ENCODE assay signal across 13 cellular contexts in genomic region chr2:238399094-238399493, GRCh38. TPM values are rescaled to one million over a fixed set of nuclear protein-coding genes. Genes with fewer than 3 reads are reported as not detected.
A peak's percentile ranks its signal among the peaks of the same experiment; 100 is the strongest.
DNase-seq lines count a peak whose midpoint lies in the region; ATAC-seq and TF ChIP-seq lines count a peak whose summit lies in the region.
"Had no signal": no experiment of that assay in that cellular context is flagged by ENCODE, and none has a peak within 500 bp of the region (broad histone marks: within the 10 kb centered on the region; RNA-seq: fewer than 3 reads in every experiment).

No MANE protein-coding gene starts in this region.

- H3K27me3 ChIP-seq in PC-3 (ENCODE audit: low read length) (no peaks in the 10 kb centered on the region), hepatocyte (no peaks in the 10 kb centered on the region), thyroid gland (no peaks in the 10 kb centered on the region)
- H3K27me3 ChIP-seq: BLaER1 treated with 17β-estradiol and CSF1 and Interleukin-3, amounts not matched to agents 10 nM and 100 nM had no signal

- H3K4me3 ChIP-seq in PC-3 (ENCODE audit: low read length) (no peak overlapping the region), hepatocyte (no peak overlapping the region), thyroid gland (replicated peaks in 1 of 3) (no peak overlapping the region), lower leg skin (ENCODE audit: low read depth, poor library complexity, severe bottlenecking) (no peak overlapping the region)
- H3K4me3 ChIP-seq: BLaER1 treated with 17β-estradiol and CSF1 and Interleukin-3, amounts not matched to agents 10 nM and 100 nM had no signal

- H3K36me3 ChIP-seq in PC-3 (ENCODE audit: low read depth, low read length) (no peaks in the 10 kb centered on the region), hepatocyte (replicated peaks; ENCODE audit: insufficient read depth, low read depth) (no peaks in the 10 kb centered on the region), thyroid gland (peaks cover 0 to 3% of the 10 kb centered on the region in 2 donors)

- no peaks in the 10 kb centered on the region for H3K27me3 Mint-ChIP-seq in T-helper 17 cell
- H3K27me3 Mint-ChIP-seq: B cell had no signal

- no peaks in the 10 kb centered on the region for H3F3A ChIP-seq in PC-3 (ENCODE audit: low read length, unreplicated experiment)

- peaks cover 6% of the 10 kb centered on the region for H3K4me1 Mint-ChIP-seq in T-helper 17 cell
- H3K4me1 Mint-ChIP-seq: B cell had no signal

- WGBS in hepatocyte (ENCODE audit: low lambda C conversion rate, missing lambda C conversion rate): 74% methylated on average over 2 of the region's 2 CpGs
- 55 to 64% methylated on average over 2 of the region's 2 CpGs for WGBS in thyroid gland, 2 donors
- 88 to 90% methylated on average over 2 of the region's 2 CpGs for WGBS in lower leg skin, 2 donors

- H3K4me2 ChIP-seq in PC-3 (ENCODE audit: low read length) (no peak overlapping the region), hepatocyte (no peak overlapping the region)
- H3K4me2 ChIP-seq: BLaER1 treated with 17β-estradiol and CSF1 and Interleukin-3, amounts not matched to agents 10 nM and 100 nM had no signal

- H2AFZ ChIP-seq in PC-3 (ENCODE audit: low read length): no peak overlapping the region
- H2AFZ ChIP-seq in hepatocyte: no peak overlapping the region

- H3K79me2 ChIP-seq in PC-3 (ENCODE audit: low read length) (no peaks in the 10 kb centered on the region), hepatocyte (no peaks in the 10 kb centered on the region)

- intact Hi-C loops in PC-3 (cut with micrococcal nuclease) (no loop called here), thyroid gland (cut with DNase I) (no loop called here), lower leg skin (cut with DNase I; ENCODE audit: low total_unique reads) (no loop called here)

- DNase-seq in PC-3: no peak
- DNase-seq in T-helper 17 cell: no peak
- DNase-seq in hepatocyte (ENCODE audit: low spot score): no peak
- DNase-seq in thyroid gland: no peak
- no peak for DNase-seq in lower leg skin (ENCODE audit: low spot score in 2 of 2)
- DNase-seq: Calu3; CD8-positive, alpha-beta T cell; DMS79 treated with DMSO at 0.1 percent for 48 hours; GF-D8; H9 had no signal

- no peaks in the 10 kb centered on the region for H3K36me3 Mint-ChIP-seq in T-helper 17 cell (ENCODE audit: low read depth)

- POLR2A ChIA-PET in PC-3 (lab: Charles Lee; ENCODE audit: unreplicated experiment): no interaction called here

- H3K4me1 ChIP-seq in PC-3 (ENCODE audit: insufficient read depth, low read length) (no peaks in the 10 kb centered on the region), hepatocyte (ENCODE audit: insufficient read depth) (no peaks in the 10 kb centered on the region), thyroid gland (peaks cover 9 to 17% of the 10 kb centered on the region in 2 donors)
- H3K4me1 ChIP-seq: BLaER1 treated with 17β-estradiol and CSF1 and Interleukin-3, amounts not matched to agents 10 nM and 100 nM had no signal

- H3K27ac Mint-ChIP-seq in T-helper 17 cell: peak overlapping the region; percentile 47
- H3K27ac Mint-ChIP-seq: B cell; CD8-positive, alpha-beta T cell had no signal

- H3K9ac ChIP-seq in PC-3 (ENCODE audit: low read length): no peak overlapping the region
- H3K9ac ChIP-seq: BLaER1 treated with 17β-estradiol and CSF1 and Interleukin-3, amounts not matched to agents 10 nM and 100 nM had no signal

- TSS peak; percentile 30 for BruUV-seq in PC-3 (replicated peaks; lab: Mats Ljungman, UMichigan)

- no peaks in the 10 kb centered on the region for H4K20me1 ChIP-seq in PC-3 (ENCODE audit: low read length)
- H4K20me1 ChIP-seq in hepatocyte (ENCODE audit: insufficient read depth, poor library complexity, severe bottlenecking): no peaks in the 10 kb centered on the region
- H4K20me1 ChIP-seq: BLaER1 treated with 17β-estradiol and CSF1 and Interleukin-3, amounts not matched to agents 10 nM and 100 nM had no signal

- ATAC-seq in PC-3 (no peak), T-helper 17 cell (no peak), GM21723 (IDR thresholded peaks at IDR 0.05; ENCODE audit: unreplicated experiment) (no peak)
- ATAC-seq: CD8-positive, alpha-beta T cell had no signal

- H3K9me2 ChIP-seq in PC-3 (replicated peaks; ENCODE audit: low read length) (no peaks in the 10 kb centered on the region), hepatocyte (replicated peaks; ENCODE audit: insufficient read depth) (no peaks in the 10 kb centered on the region)

- H3K27ac ChIP-seq in PC-3 (ENCODE audit: low read length) (no peak overlapping the region), hepatocyte (peak overlapping the region; percentile 34), thyroid gland (peak overlapping the region; percentile 8 to 74 (median 51))
- H3K27ac ChIP-seq: BLaER1 treated with 17β-estradiol and CSF1 and Interleukin-3, amounts not matched to agents 10 nM and 100 nM had no signal

- TF ChIP-seq CTCF in PC-3 (conservative IDR thresholded peaks at IDR 0.05; ENCODE audit: low read depth, low read length) (no peak), hepatocyte (IDR thresholded peaks at IDR 0.05; ENCODE audit: poor library complexity) (no peak), thyroid gland (IDR thresholded peaks at IDR 0.05) (no peak), lower leg skin (IDR thresholded peaks at IDR 0.05) (no peak)

- H3K9me3 ChIP-seq in PC-3 (ENCODE audit: low read length): no peaks in the 10 kb centered on the region
- no peaks in the 10 kb centered on the region for H3K9me3 ChIP-seq in T-helper 17 cell (ENCODE audit: control insufficient read depth, low read length, poor library complexity, severe bottlenecking)
- H3K9me3 ChIP-seq in hepatocyte (ENCODE audit: low read depth): no peaks in the 10 kb centered on the region
- no peaks in the 10 kb centered on the region for H3K9me3 ChIP-seq in thyroid gland
- H3K9me3 ChIP-seq: BLaER1 treated with 17β-estradiol and CSF1 and Interleukin-3, amounts not matched to agents 10 nM and 100 nM had no signal

- no peak for TF ChIP-seq POLR2A in thyroid gland (IDR thresholded peaks at IDR 0.05)
- no peak for TF ChIP-seq POLR2A in lower leg skin (IDR thresholded peaks at IDR 0.05)

- no peak overlapping the region for H3K4me3 Mint-ChIP-seq in T-helper 17 cell
- H3K4me3 Mint-ChIP-seq: B cell; CD8-positive, alpha-beta T cell; H9 had no signal

- CTCF ChIA-PET in PC-3 (lab: Charles Lee): no interaction called here

RNA-seq across cellular contexts. Expression of gene ASB1, which starts 27.6 kb away (rescaled TPM):
- total RNA-seq in PC-3 (2014; rRNA removed): 28.9 and 60.0 TPM in 2 replicates
- 10 to 100 TPM; 11.9 to 14.3 TPM for total RNA-seq in T-helper 17 cell
- total RNA-seq in hepatocyte: 13.0 and 19.3 TPM in 2 replicates
- 27.9 and 30.1 TPM in 2 replicates for polyA plus RNA-seq in hepatocyte
- total RNA-seq in thyroid gland: 10 to 100 TPM; 12.4 to 19.5 (median 15.6) TPM
- total RNA-seq in lower leg skin: 10 to 100 TPM; 16.6 to 32.9 (median 21.0) TPM
